Comparison of ENCODE assay signal across 34 cellular contexts in the genomic region with DNA sequence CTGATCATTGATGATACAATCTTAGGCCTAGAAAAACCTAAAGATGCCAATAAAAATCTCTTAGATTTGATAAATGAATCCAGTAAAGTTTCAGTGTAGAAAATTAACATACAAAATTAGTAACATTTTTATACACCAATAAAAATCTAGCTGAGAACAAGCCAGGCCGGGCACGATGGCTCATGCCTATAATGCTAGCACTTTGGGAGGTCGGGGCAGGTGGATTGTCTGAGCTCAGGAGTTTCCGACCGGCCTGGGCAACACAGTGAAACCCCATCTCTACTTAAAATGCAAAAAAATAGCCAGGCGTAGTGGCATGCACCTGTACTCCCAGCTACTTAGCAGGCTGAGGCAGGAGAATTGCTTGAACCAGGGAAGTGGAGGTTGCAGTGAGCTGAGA.
"Had no signal": no experiment of that assay in that cellular context is flagged by ENCODE, and none has a peak within 500 bp of the region (broad histone marks: within the 10 kb centered on the region; RNA-seq: fewer than 3 reads in every experiment).

No MANE protein-coding gene starts in this region.

- H3K36me3 ChIP-seq: MG63 had no signal

- DNase-seq: Karpas-422, Kasumi-1, MG63, MM.1S, MV-4-11, NCI-H1048, NCI-H1092, NCI-H1092 treated with DMSO at 0.1 percent for 48 hours, NCI-H1105, NCI-H1105 treated with DMSO at 0.1 percent for 48 hours, NCI-H1417, NCI-H1417 treated with DMSO at 0.1 percent for 48 hours, NCI-H1436, NCI-H1436 treated with DMSO at 0.1 percent for 48 hours, NCI-H146, NCI-H1694, NCI-H1694 treated with DMSO at 0.1 percent for 48 hours, NCI-H187, NCI-H187 treated with DMSO at 0.1 percent for 48 hours, NCI-H1930, NCI-H2029, NCI-H2029 treated with DMSO at 0.1 percent for 48 hours, NCI-H2081, NCI-H2081 treated with DMSO at 0.1 percent for 48 hours, NCI-H2107, NCI-H2171, NCI-H2171 treated with DMSO at 0.1 percent for 48 hours, NCI-H2227 treated with DMSO at 0.1 percent for 48 hours, NCI-H226, NCI-H345, NCI-H446, NCI-H446 treated with DMSO at 0.1 percent for 48 hours, NCI-H510A, NCI-H510A treated with DMSO at 0.1 percent for 48 hours had no signal

- H3K4me3 ChIP-seq: MG63 had no signal

- H3K27me3 ChIP-seq: MG63 had no signal
